ENCODE assay signal across 1 cellular context in the genomic region with DNA sequence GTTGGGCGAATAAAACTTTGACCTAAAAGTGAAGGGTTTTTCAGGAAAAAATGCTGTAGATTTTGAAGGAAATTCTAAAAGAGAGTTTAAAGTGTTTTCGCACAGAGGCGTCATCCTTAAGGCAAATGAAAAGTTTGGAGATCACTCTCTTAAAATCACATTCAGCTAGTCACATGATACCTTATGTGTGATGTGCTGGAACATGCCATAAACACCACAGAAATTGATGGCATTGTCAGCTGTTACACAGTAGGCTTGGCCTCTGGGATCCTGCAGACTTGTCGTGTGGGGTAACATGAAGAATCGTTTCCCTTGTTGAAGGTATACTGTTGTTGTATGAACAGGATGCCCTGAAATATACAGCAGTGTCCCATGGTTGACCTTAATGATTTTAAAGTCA.
TF ChIP-seq lines count a peak whose summit lies in the region.

No MANE protein-coding gene starts in this region.

TF ChIP-seq in A549, 52 proteins besides CTCF, POLR2A, EP300 and RAD21 (continued from another document):
- TF ChIP-seq JUN (IDR thresholded peaks at IDR 0.05) (no peak), FOSL2 (IDR thresholded peaks at IDR 0.05) (no peak), FOSL2 (CRISPR knock-in tag; IDR thresholded peaks at IDR 0.05) (no peak), ZC3H11A (IDR thresholded peaks at IDR 0.05) (no peak), CHD4 (IDR thresholded peaks at IDR 0.05; ENCODE audit: borderline replicate concordance) (no peak), POLR2AphosphoS2 (conservative IDR thresholded peaks at IDR 0.05; ENCODE audit: low read length) (no peak)
